In genomic region chr4:87654487-87655044, GRCh38 we compare ENCODE assay signal across 29 cellular contexts. TPM values are rescaled to one million over a fixed set of nuclear protein-coding genes. Genes with fewer than 3 reads are reported as not detected.
"Had no signal": no experiment of that assay in that cellular context is flagged by ENCODE, and none has a peak within 500 bp of the region (broad histone marks: within the 10 kb centered on the region; RNA-seq: fewer than 3 reads in every experiment).

No MANE protein-coding gene starts in this region.

- ATAC-seq: natural killer cell; stimulated activated naive B cell treated with anti-CD40 and anti-IgM and Interleukin-4, amounts not matched to agents 10 μg/mL and 1 μg/mL and 100 μg/mL, for 72 hours; stimulated activated naive CD8-positive, alpha-beta T cell treated with anti-CD3 and anti-CD28 coated beads, Interleukin-15, amount 100 ng/mL, for 72 hours; upper lobe of right lung had no signal

- H3K79me2 ChIP-seq: hepatocyte had no signal

- H3K27ac ChIP-seq: coronary artery, hepatocyte, sigmoid colon, skin epidermis, testis, tibial nerve, upper lobe of right lung had no signal

- H3K4me3 ChIP-seq: coronary artery, hepatocyte, sigmoid colon, skin epidermis, testis, tibial nerve, upper lobe of right lung had no signal

- DNase-seq: effector CD4-positive, alpha-beta T cell; endodermal cell; erythroblast; foreskin melanocyte; head of caudate nucleus; kidney glomerular epithelial cell; natural killer cell; posterior cingulate gyrus; sigmoid colon; stimulated activated CD4-positive, alpha-beta T cell treated with anti-CD3 and anti-CD28 coated beads, Interleukin-2, amount 100 ng/mL, for 24 hours; stimulated activated CD4-positive, alpha-beta T cell treated with anti-CD3 and anti-CD28 coated beads, Interleukin-4, amount 100 ng/mL, for 4 hours; stimulated activated naive B cell treated with anti-CD40 and anti-IgM and Interleukin-4, amounts not matched to agents 10 μg/mL and 1 μg/mL and 100 μg/mL, for 72 hours; stimulated activated naive CD8-positive, alpha-beta T cell treated with anti-CD3 and anti-CD28 coated beads, Interleukin-15, amount 100 ng/mL, for 72 hours; testis; upper lobe of right lung had no signal

- H3K9me3 ChIP-seq: sigmoid colon, testis, tibial nerve, upper lobe of right lung had no signal

- H3K4me2 ChIP-seq: hepatocyte had no signal

- H3K27me3 ChIP-seq: hepatocyte, sigmoid colon, testis, tibial nerve, upper lobe of right lung had no signal

- H2AFZ ChIP-seq: hepatocyte had no signal

- H3K4me1 ChIP-seq: testis, upper lobe of right lung had no signal

- H3K36me3 ChIP-seq: sigmoid colon, tibial nerve, upper lobe of right lung had no signal

RNA-seq across cellular contexts. Expression of gene DMP1, which starts 4.5 kb away (rescaled TPM):
- total RNA-seq: chondrocyte, dermis microvascular lymphatic vessel endothelial cell, endothelial cell of umbilical vein, hepatocyte, lower leg skin, mesothelial cell of epicardium, mucosa of gallbladder, natural killer cell, osteocyte, pulmonary artery endothelial cell, sigmoid colon, subcutaneous adipose tissue, tibial nerve, upper lobe of right lung had no signal
- polyA plus RNA-seq: endothelial cell of umbilical vein, hepatocyte, sigmoid colon had no signal

RNA-seq across cellular contexts. Expression of gene DSPP, which starts 46.2 kb away (rescaled TPM):
- total RNA-seq: chondrocyte, dermis microvascular lymphatic vessel endothelial cell, endodermal cell, endothelial cell of umbilical vein, hepatocyte, lower leg skin, mesothelial cell of epicardium, mucosa of gallbladder, myocyte, natural killer cell, osteocyte, pulmonary artery endothelial cell, sigmoid colon, subcutaneous adipose tissue, testis, tibial nerve, upper lobe of right lung had no signal
- polyA plus RNA-seq: endothelial cell of umbilical vein, hepatocyte, sigmoid colon had no signal
